1 cellular context compared by ENCODE assay signal in genomic region chr2:223204537-223204936, GRCh38.
TF ChIP-seq lines count a peak whose summit lies in the region.

No MANE protein-coding gene starts in this region.

TF ChIP-seq in GM23338, 12 proteins besides CTCF, POLR2A, EP300 and RAD21 (continued from another document):
- no peak for TF ChIP-seq POLR2AphosphoS5 (IDR thresholded peaks at IDR 0.05; ENCODE audit: low read depth)
- no peak for TF ChIP-seq CREB1 (CRISPR knock-in tag; IDR thresholded peaks at IDR 0.05; ENCODE audit: low read depth)
- no peak for TF ChIP-seq ETS1 (IDR thresholded peaks at IDR 0.05)
